In genomic region chr3:44761347-44762169, GRCh38 we compare ENCODE assay signal across 8 cellular contexts. TPM values are rescaled to one million over a fixed set of nuclear protein-coding genes. Genes with fewer than 3 reads are reported as not detected.
DNase-seq lines count a peak whose midpoint lies in the region; ATAC-seq and TF ChIP-seq lines count a peak whose summit lies in the region.

KIAA1143 (minus strand) TSS chr3:44761619; CDS start chr3:44761602, 17 bp downstream.
A gene with protein sequence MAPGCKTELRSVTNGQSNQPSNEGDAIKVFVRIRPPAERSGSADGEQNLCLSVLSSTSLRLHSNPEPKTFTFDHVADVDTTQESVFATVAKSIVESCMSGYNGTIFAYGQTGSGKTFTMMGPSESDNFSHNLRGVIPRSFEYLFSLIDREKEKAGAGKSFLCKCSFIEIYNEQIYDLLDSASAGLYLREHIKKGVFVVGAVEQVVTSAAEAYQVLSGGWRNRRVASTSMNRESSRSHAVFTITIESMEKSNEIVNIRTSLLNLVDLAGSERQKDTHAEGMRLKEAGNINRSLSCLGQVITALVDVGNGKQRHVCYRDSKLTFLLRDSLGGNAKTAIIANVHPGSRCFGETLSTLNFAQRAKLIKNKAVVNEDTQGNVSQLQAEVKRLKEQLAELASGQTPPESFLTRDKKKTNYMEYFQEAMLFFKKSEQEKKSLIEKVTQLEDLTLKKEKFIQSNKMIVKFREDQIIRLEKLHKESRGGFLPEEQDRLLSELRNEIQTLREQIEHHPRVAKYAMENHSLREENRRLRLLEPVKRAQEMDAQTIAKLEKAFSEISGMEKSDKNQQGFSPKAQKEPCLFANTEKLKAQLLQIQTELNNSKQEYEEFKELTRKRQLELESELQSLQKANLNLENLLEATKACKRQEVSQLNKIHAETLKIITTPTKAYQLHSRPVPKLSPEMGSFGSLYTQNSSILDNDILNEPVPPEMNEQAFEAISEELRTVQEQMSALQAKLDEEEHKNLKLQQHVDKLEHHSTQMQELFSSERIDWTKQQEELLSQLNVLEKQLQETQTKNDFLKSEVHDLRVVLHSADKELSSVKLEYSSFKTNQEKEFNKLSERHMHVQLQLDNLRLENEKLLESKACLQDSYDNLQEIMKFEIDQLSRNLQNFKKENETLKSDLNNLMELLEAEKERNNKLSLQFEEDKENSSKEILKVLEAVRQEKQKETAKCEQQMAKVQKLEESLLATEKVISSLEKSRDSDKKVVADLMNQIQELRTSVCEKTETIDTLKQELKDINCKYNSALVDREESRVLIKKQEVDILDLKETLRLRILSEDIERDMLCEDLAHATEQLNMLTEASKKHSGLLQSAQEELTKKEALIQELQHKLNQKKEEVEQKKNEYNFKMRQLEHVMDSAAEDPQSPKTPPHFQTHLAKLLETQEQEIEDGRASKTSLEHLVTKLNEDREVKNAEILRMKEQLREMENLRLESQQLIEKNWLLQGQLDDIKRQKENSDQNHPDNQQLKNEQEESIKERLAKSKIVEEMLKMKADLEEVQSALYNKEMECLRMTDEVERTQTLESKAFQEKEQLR (N-terminal part only) (plus strand): TSS chr3:44761794. CDS start chr3:44761866, 72 bp downstream.

- DNase-seq in DMS114 treated with DMSO at 0.1 percent for 48 hours (lab: John Stamatoyannopoulos, UW; ENCODE audit: unreplicated experiment): peak; percentile 84
- peak; percentile 21 for DNase-seq in OCI-M2 (lab: John Stamatoyannopoulos, UW; ENCODE audit: unreplicated experiment)
- peak; percentile 97 for DNase-seq in activated T-cell treated with anti-CD3 and anti-CD28 coated beads for 48 hours (ENCODE audit: low read depth)
- DNase-seq in epithelial cell of proximal tubule (ENCODE audit: low read depth): peak; percentile 62
- peak; percentile 100 for DNase-seq in stimulated activated CD8-positive, alpha-beta memory T cell treated with anti-CD3 and anti-CD28 coated beads, Interleukin-4, amount 100 ng/mL, for 48 hours

- H3K27me3 ChIP-seq in mucosa of rectum (ENCODE audit: control insufficient read depth in 2 of 2, insufficient read depth in 2 of 2, low read length in 2 of 2): no peaks in the 10 kb centered on the region

- peaks cover 0 to 10% of the 10 kb centered on the region in 2 donors for H3K36me3 ChIP-seq in mucosa of rectum (ENCODE audit: control insufficient read depth in 2 of 2, insufficient read depth in 2 of 2, low read length in 2 of 2)

- no peak for TF ChIP-seq EP300 in Ishikawa (IDR thresholded peaks at IDR 0.05; ENCODE audit: borderline replicate concordance)

- peak within 1 kb of the TSS; percentile 45 to 83 for H3K27ac ChIP-seq in mucosa of rectum (ENCODE audit: low read depth in 2 of 2, low read length in 2 of 2)

- no peak for TF ChIP-seq RAD21 in Ishikawa (IDR thresholded peaks at IDR 0.05; ENCODE audit: low read depth)

- no peak for TF ChIP-seq CTCF in epithelial cell of proximal tubule (conservative IDR thresholded peaks at IDR 0.05; ENCODE audit: low read depth, low read length)

- peak within 1 kb of the TSS; percentile 83 to 86 for H3K9ac ChIP-seq in mucosa of rectum (ENCODE audit: low read depth in 1 of 2, low read length in 2 of 2)

- H3K4me1 ChIP-seq in mucosa of rectum (ENCODE audit: control insufficient read depth in 2 of 2, insufficient read depth in 2 of 2, low read length in 2 of 2): peaks cover 8 to 10% of the 10 kb centered on the region in 2 donors

- H3K4me3 ChIP-seq in epithelial cell of proximal tubule (ENCODE audit: low read depth, low read length) (peak within 1 kb of the TSS; percentile 94), mucosa of rectum (ENCODE audit: low read length in 2 of 2) (peak within 1 kb of the TSS; percentile 87 to 90)

- H3K9me3 ChIP-seq in mucosa of rectum (ENCODE audit: control insufficient read depth in 2 of 2, low read length in 2 of 2): peaks cover 4 to 7% of the 10 kb centered on the region in 2 donors

- peak; percentile 86 for ATAC-seq in GM21576 (IDR thresholded peaks at IDR 0.05; ENCODE audit: unreplicated experiment)

TF ChIP-seq in Ishikawa, 13 proteins besides CTCF, POLR2A, EP300 and RAD21:
- TF ChIP-seq TCF12 (IDR thresholded peaks at IDR 0.05; ENCODE audit: low read depth): peak; percentile 74; the same call in 1 of the 2 replicates
- peak; percentile 56 for TF ChIP-seq USF1 (IDR thresholded peaks at IDR 0.05)
- TF ChIP-seq ZBTB7A (IDR thresholded peaks at IDR 0.05; ENCODE audit: low read depth): no peak
- peak; percentile 99 for TF ChIP-seq YY1 (IDR thresholded peaks at IDR 0.05; ENCODE audit: low read depth)
- peak; percentile 95 for TF ChIP-seq CREB1 (IDR thresholded peaks at IDR 0.05; ENCODE audit: low read depth)
- TF ChIP-seq NFIC (IDR thresholded peaks at IDR 0.05): no peak
- TF ChIP-seq EGR1 (IDR thresholded peaks at IDR 0.05): peak; percentile 97
- peak; percentile 83 for TF ChIP-seq TAF1 (IDR thresholded peaks at IDR 0.05; ENCODE audit: low read depth)
- peak; percentile 93 for TF ChIP-seq FOXM1 (IDR thresholded peaks at IDR 0.05; ENCODE audit: borderline replicate concordance, low read depth)
- peak; percentile 68 for TF ChIP-seq TEAD4 (IDR thresholded peaks at IDR 0.05)
- TF ChIP-seq MAX (IDR thresholded peaks at IDR 0.05): peak; percentile 95
- TF ChIP-seq, protein P1, sequence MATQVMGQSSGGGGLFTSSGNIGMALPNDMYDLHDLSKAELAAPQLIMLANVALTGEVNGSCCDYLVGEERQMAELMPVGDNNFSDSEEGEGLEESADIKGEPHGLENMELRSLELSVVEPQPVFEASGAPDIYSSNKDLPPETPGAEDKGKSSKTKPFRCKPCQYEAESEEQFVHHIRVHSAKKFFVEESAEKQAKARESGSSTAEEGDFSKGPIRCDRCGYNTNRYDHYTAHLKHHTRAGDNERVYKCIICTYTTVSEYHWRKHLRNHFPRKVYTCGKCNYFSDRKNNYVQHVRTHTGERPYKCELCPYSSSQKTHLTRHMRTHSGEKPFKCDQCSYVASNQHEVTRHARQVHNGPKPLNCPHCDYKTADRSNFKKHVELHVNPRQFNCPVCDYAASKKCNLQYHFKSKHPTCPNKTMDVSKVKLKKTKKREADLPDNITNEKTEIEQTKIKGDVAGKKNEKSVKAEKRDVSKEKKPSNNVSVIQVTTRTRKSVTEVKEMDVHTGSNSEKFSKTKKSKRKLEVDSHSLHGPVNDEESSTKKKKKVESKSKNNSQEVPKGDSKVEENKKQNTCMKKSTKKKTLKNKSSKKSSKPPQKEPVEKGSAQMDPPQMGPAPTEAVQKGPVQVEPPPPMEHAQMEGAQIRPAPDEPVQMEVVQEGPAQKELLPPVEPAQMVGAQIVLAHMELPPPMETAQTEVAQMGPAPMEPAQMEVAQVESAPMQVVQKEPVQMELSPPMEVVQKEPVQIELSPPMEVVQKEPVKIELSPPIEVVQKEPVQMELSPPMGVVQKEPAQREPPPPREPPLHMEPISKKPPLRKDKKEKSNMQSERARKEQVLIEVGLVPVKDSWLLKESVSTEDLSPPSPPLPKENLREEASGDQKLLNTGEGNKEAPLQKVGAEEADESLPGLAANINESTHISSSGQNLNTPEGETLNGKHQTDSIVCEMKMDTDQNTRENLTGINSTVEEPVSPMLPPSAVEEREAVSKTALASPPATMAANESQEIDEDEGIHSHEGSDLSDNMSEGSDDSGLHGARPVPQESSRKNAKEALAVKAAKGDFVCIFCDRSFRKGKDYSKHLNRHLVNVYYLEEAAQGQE (IDR thresholded peaks at IDR 0.05; ENCODE audit: low read depth): no peak
- TF ChIP-seq CEBPB (IDR thresholded peaks at IDR 0.05): no peak
TF ChIP-seq in Ishikawa: peak in this region for 9.

RNA-seq across cellular contexts. Expression of gene KIAA1143, which starts in this region (rescaled TPM):
- 17.0 and 17.2 TPM in 2 replicates for total RNA-seq in epithelial cell of proximal tubule

RNA-seq across cellular contexts. Expression of the second gene that starts in this region (rescaled TPM):
- 11.8 and 16.6 TPM in 2 replicates for total RNA-seq in epithelial cell of proximal tubule

Comparison
In these comparisons a context has a peak if more than half of its experiments do, and no peak if none do; other contexts are left out.
1. Peak in every context shown above with its lines: DNase-seq, ATAC-seq, H3K4me3 ChIP-seq and H3K27ac ChIP-seq.
2. DNase-seq: peak in every context shown above with its lines; median percentile 100 in stimulated activated CD8-positive, alpha-beta memory T cell treated with anti-CD3 and anti-CD28 coated beads, Interleukin-4, amount 100 ng/mL, for 48 hours; 97 in activated T-cell treated with anti-CD3 and anti-CD28 coated beads for 48 hours; 84 in DMS114 treated with DMSO at 0.1 percent for 48 hours; 62 in epithelial cell of proximal tubule; 21 in OCI-M2.